Comparison of ENCODE assay signal across 13 cellular contexts in the genomic region with DNA sequence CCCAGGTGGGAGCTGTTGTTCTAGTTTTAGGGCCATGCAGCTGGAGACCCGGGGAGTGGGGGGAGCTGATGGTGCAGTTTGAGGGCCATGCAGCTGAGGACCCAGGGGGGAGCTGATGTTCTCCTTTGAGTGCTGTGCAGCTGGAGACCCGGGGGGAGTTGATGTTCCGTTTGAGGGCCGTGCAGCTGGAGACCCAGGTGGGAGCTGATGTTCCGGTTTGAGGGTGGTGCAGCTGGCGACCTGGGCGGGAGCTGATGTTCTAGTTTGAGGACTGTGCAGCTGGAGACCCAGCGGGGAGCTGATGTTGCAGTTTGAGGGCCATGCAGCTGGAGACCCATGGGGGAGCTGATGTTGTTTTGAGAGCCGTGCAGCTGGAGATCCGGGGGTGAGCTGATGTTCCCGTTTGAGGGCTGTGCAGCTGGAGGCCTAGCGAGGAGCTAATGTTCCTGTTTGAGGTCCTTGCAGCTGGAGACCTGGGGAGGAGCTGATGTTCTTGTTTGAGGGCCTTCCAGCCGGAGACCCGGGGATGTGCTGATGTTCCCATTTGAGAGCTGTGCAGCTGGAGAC. TPM values are rescaled to one million over a fixed set of nuclear protein-coding genes. Genes with fewer than 3 reads are reported as not detected.
"Had no signal": no experiment of that assay in that cellular context is flagged by ENCODE, and none has a peak within 500 bp of the region (broad histone marks: within the 10 kb centered on the region; RNA-seq: fewer than 3 reads in every experiment).

No MANE protein-coding gene starts in this region.

- H3K4me1 ChIP-seq: ascending aorta, lower lobe of right lung, thyroid gland, vagina had no signal

- H3K27me3 ChIP-seq: ascending aorta, thyroid gland, vagina had no signal

- ATAC-seq: activated CD4-positive, CD25-positive, alpha-beta regulatory T cell treated with anti-CD3 and anti-CD28 coated beads, Interleukin-2, amount 50 U/mL, for 24 hours; activated CD8-positive, alpha-beta memory T cell treated with anti-CD3 and anti-CD28 coated beads, Interleukin-2, amount 10 ng/mL, durations not matched to agents 7 days and 5 days; activated naive CD8-positive, alpha-beta T cell treated with anti-CD3 and anti-CD28 coated beads, Interleukin-2, amount 50 U/mL, for 24 hours; activated T-cell treated with anti-CD3 and anti-CD28 coated beads, Interleukin-2, amount 50 U/mL, for 4 hours; lower lobe of right lung; naive thymus-derived CD8-positive, alpha-beta T cell had no signal

- H3K4me3 Mint-ChIP-seq: activated CD8-positive, alpha-beta memory T cell treated with anti-CD3 and anti-CD28 coated beads, Interleukin-2, amount 10 ng/mL, durations not matched to agents 7 days and 5 days; activated naive CD8-positive, alpha-beta T cell treated with anti-CD3 and anti-CD28 coated beads, Interleukin-2, amount 50 U/mL, for 24 hours; activated T-cell treated with anti-CD3 and anti-CD28 coated beads, Interleukin-2, amount 50 U/mL, for 4 hours; endodermal cell had no signal

- H3K9me3 Mint-ChIP-seq: activated naive CD8-positive, alpha-beta T cell treated with anti-CD3 and anti-CD28 coated beads, Interleukin-2, amount 50 U/mL, for 24 hours; activated T-cell treated with anti-CD3 and anti-CD28 coated beads, Interleukin-2, amount 50 U/mL, for 4 hours; naive thymus-derived CD8-positive, alpha-beta T cell had no signal

- H3K27ac Mint-ChIP-seq: activated CD8-positive, alpha-beta memory T cell treated with anti-CD3 and anti-CD28 coated beads, Interleukin-2, amount 10 ng/mL, durations not matched to agents 7 days and 5 days; activated naive CD8-positive, alpha-beta T cell treated with anti-CD3 and anti-CD28 coated beads, Interleukin-2, amount 50 U/mL, for 24 hours had no signal

- H3K9me3 ChIP-seq: ascending aorta, lower lobe of right lung, thyroid gland, vagina had no signal

- H3K4me3 ChIP-seq: ascending aorta, lower lobe of right lung, thyroid gland, vagina had no signal

- DNase-seq: activated CD4-positive, alpha-beta T cell treated with anti-CD3 and anti-CD28 coated beads, Interleukin-2, amount 50 U/mL, for 48 hours; activated CD8-positive, alpha-beta memory T cell treated with anti-CD3 and anti-CD28 coated beads, Interleukin-2, amount 10 ng/mL, durations not matched to agents 7 days and 5 days; activated naive CD8-positive, alpha-beta T cell treated with anti-CD3 and anti-CD28 coated beads, Interleukin-2, amount 50 U/mL, for 24 hours; activated T-cell treated with anti-CD3 and anti-CD28 coated beads, Interleukin-2, amount 50 U/mL, for 4 hours; caudate nucleus; endodermal cell; lower lobe of right lung; naive thymus-derived CD8-positive, alpha-beta T cell; stimulated activated CD4-positive, alpha-beta T cell treated with anti-CD3 and anti-CD28 coated beads, Interleukin-4, amount 100 ng/mL, for 1 hour; thyroid gland had no signal

- H3K27ac ChIP-seq: ascending aorta, lower lobe of right lung, thyroid gland, vagina had no signal

- H3K4me1 Mint-ChIP-seq: endodermal cell had no signal

- H3K27me3 Mint-ChIP-seq: activated CD8-positive, alpha-beta memory T cell treated with anti-CD3 and anti-CD28 coated beads, Interleukin-2, amount 10 ng/mL, durations not matched to agents 7 days and 5 days; activated naive CD8-positive, alpha-beta T cell treated with anti-CD3 and anti-CD28 coated beads, Interleukin-2, amount 50 U/mL, for 24 hours; naive thymus-derived CD8-positive, alpha-beta T cell had no signal

RNA-seq across cellular contexts. Expression of a gene that starts 35.4 kb away (rescaled TPM):
- total RNA-seq: ascending aorta had no signal
